7 cellular contexts compared by ENCODE assay signal in the genomic region with DNA sequence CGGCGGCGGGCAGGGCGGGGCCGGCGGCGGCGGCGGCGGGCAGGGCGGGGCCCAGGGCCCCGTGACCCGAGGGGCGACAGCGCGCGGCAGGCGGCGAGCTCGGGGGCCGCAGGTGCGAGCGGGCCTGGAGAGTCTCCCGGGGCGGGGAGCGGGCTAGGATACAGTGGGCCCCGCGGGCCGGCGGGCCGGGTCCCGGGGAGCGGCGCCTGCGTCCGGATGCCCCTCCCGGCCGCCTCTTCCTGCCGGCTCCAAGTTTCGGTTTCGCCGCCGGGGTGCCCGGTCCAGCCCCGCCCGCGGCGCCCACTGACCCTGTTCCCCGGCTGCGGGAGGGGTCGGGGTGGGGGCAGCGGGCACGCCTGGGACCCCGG. TPM values are rescaled to one million over a fixed set of nuclear protein-coding genes. Genes with fewer than 3 reads are reported as not detected.
DNase-seq lines count a peak whose midpoint lies in the region; ATAC-seq and TF ChIP-seq lines count a peak whose summit lies in the region.

TSS of gene RNF213 (plus strand) at position 62 of the 368 bp plus-strand sequence. CDS start 2,830 bp downstream, outside the sequence.

- 1% methylated on average over 18 to 48 of the region's 54 CpGs; no CpG with 5 or more reads in 2 of the 4 donors for WGBS in adrenal gland, 4 donors
- WGBS in prostate gland = 2% methylated on average over 19 of the region's 54 CpGs

- H3K27ac ChIP-seq in adrenal gland = peak within 1 kb of the TSS; percentile 85 to 99 (median 98)
- peak within 1 kb of the TSS; percentile 99 for H3K27ac ChIP-seq in prostate gland

- TF ChIP-seq CTCF in GM12865 (IDR thresholded peaks at IDR 0.05; ENCODE audit: insufficient read depth, low read depth, low read length, missing control alignments) = no peak
- no peak for TF ChIP-seq CTCF in adrenal gland (IDR thresholded peaks at IDR 0.05)
- TF ChIP-seq CTCF in prostate gland (IDR thresholded peaks at IDR 0.05) = peak in 1 of 4 experiments; percentile 7

- H3K36me3 ChIP-seq in adrenal gland (replicated peaks in 1 of 2) (peaks cover 0 to 5% of the 10 kb centered on the region in 2 donors), prostate gland (no peaks in the 10 kb centered on the region)

- no peaks in the 10 kb centered on the region for H3K27me3 ChIP-seq in adrenal gland
- no peaks in the 10 kb centered on the region for H3K27me3 ChIP-seq in prostate gland (replicated peaks; ENCODE audit: insufficient read depth)

- in situ Hi-C loops in SK-MEL-5 (cut with HindIII; ENCODE audit: low pct_unique_long_range_greater_than_20kb, low sequenced_read_pairs) = no loop called here

- H3K9me3 ChIP-seq in adrenal gland (replicated peaks in 1 of 3) = no peaks in the 10 kb centered on the region
- no peaks in the 10 kb centered on the region for H3K9me3 ChIP-seq in prostate gland

- peak; percentile 70 for DNase-seq in GM12865 (ENCODE audit: low read depth)
- DNase-seq in SK-MEL-5 (ENCODE audit: low read depth, low spot score) = peak; percentile 61
- peak; percentile 33 to 66 (median 57) for DNase-seq in adrenal gland
- DNase-seq in left cardiac atrium = peak; percentile 60
- peak; percentile 29 for DNase-seq in prostate gland (ENCODE audit: low spot score)

- H3K4me1 ChIP-seq in adrenal gland (replicated peaks in 1 of 2) = peaks cover 23 to 44% of the 10 kb centered on the region in 2 donors
- H3K4me1 ChIP-seq in prostate gland (replicated peaks) = peaks cover 20% of the 10 kb centered on the region

- H3K4me3 ChIP-seq in GM12865 (ENCODE audit: low read depth, low read length) (peak within 1 kb of the TSS; percentile 82), adrenal gland (peak within 1 kb of the TSS; percentile 63 to 97 (median 72)), prostate gland (peak within 1 kb of the TSS; percentile 99 to 100)

- intact Hi-C loops in adrenal gland (cut with DNase I) (no loop called here), left cardiac atrium (cut with DNase I) (no loop called here), prostate gland (cut with DNase I) (no loop called here)

- TF ChIP-seq POLR2A in adrenal gland (IDR thresholded peaks at IDR 0.05) (peak; percentile 56 to 69), prostate gland (IDR thresholded peaks at IDR 0.05) (peak; percentile 80)

- ATAC-seq in HG02981 (IDR thresholded peaks at IDR 0.05; ENCODE audit: unreplicated experiment) (peak; percentile 24), left cardiac atrium (peak; percentile 51 to 65), GM19455 (IDR thresholded peaks at IDR 0.05; ENCODE audit: unreplicated experiment) (no peak)

RNA-seq across cellular contexts. Expression of gene RNF213, which starts in this region (rescaled TPM):
- total RNA-seq in SK-MEL-5 (2014; rRNA removed; shearing (Covaris generic)) = 117 and 140 TPM in 2 replicates
- polyA plus RNA-seq in SK-MEL-5 (2015; cell fraction: cytosol; rRNA removed) = 109 and 149 TPM in 2 replicates
- 439 and 549 TPM in 2 replicates for polyA plus RNA-seq in SK-MEL-5 (2015; cell fraction: nucleus; rRNA removed)
- 100 to 1,000 TPM in 7 of 8 donors, 10 to 100 TPM in 1; 77.5 to 182 (median 135) TPM for total RNA-seq in adrenal gland
- 100 to 1,000 TPM in 1 of 3 donors, 10 to 100 TPM in 2; 51.1 to 123 (median 78.2) TPM for polyA plus RNA-seq in adrenal gland
- total RNA-seq in left cardiac atrium = 10 to 100 TPM; 43.4 to 48.4 TPM
- total RNA-seq in prostate gland = 100 to 1,000 TPM in 1 of 2 donors, 10 to 100 TPM in 1; 57.7 to 112 TPM
